ENCODE assay signal across 10 cellular contexts in the genomic region with DNA sequence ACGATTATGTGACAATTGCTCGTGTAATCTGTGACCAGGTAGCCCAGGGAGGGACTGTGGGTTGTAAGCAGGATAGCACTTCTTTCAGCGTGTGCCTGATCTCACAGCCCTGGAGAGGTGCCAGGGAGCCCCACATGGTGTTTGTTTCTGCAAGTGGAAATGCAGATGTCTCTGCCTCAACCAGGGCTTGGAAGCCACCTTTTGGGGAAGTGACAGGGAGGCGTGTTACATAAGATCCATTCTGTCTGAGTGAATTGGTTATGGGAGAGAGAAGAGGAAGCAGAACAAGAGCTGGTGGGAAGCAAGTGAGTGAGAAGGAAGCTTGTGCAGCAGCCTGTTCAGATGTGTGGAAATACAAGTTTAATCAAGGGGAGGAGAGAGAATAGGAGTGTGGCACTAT.
DNase-seq lines count a peak whose midpoint lies in the region; ATAC-seq and TF ChIP-seq lines count a peak whose summit lies in the region.
"Had no signal": no experiment of that assay in that cellular context is flagged by ENCODE, and none has a peak within 500 bp of the region (broad histone marks: within the 10 kb centered on the region; RNA-seq: fewer than 3 reads in every experiment).

No MANE protein-coding gene starts in this region.

- H3K27me3 ChIP-seq in dorsolateral prefrontal cortex (peaks cover 0 to 12% (median 0%) of the 10 kb centered on the region in 45 donors), prostate gland (replicated peaks; ENCODE audit: insufficient read depth) (no peaks in the 10 kb centered on the region), esophagus squamous epithelium (no peaks in the 10 kb centered on the region)

- TF ChIP-seq POLR2A in prostate gland (IDR thresholded peaks at IDR 0.05) (no peak), esophagus squamous epithelium (IDR thresholded peaks at IDR 0.05) (no peak)

- H3K4me1 Mint-ChIP-seq in chondrocyte (ENCODE audit: low read depth) = no peaks in the 10 kb centered on the region

- H3K36me3 ChIP-seq in prostate gland = no peaks in the 10 kb centered on the region
- no peaks in the 10 kb centered on the region for H3K36me3 ChIP-seq in esophagus squamous epithelium

- DNase-seq in G401 (ENCODE audit: low spot score) (peak; percentile 91), NCI-H69 (lab: John Stamatoyannopoulos, UW) (peak; percentile 9), dorsolateral prefrontal cortex (peak; percentile 50 to 86 (median 76)), prostate gland (ENCODE audit: low spot score) (peak; percentile 7), chondrocyte (ENCODE audit: low spot score) (no peak), esophagus squamous epithelium (lab: John Stamatoyannopoulos, UW) (no peak), activated gamma-delta T cell (lab: John Stamatoyannopoulos, UW) (no peak)
- DNase-seq: activated CD4-positive, alpha-beta T cell treated with anti-CD3 and anti-CD28 coated beads, Interleukin-2, amount 50 U/mL, for 1 hour; stimulated activated CD4-positive, alpha-beta T cell treated with anti-CD3 and anti-CD28 coated beads, Interleukin-4, amount 100 ng/mL, for 24 hours had no signal

- H3K9me3 ChIP-seq in prostate gland (no peaks in the 10 kb centered on the region), esophagus squamous epithelium (no peaks in the 10 kb centered on the region)

- no peak overlapping the region for H3K4me3 Mint-ChIP-seq in chondrocyte (ENCODE audit: unreplicated experiment)

- intact Hi-C loops in dorsolateral prefrontal cortex (cut with DNase I) (loop anchor here in 1 of 2 donors (2.0 to 10.0 kb wide), 4 partner anchors 95 to 239 kb away; a partner anchor contains a TSS), prostate gland (cut with DNase I) (no loop called here), esophagus squamous epithelium (cut with DNase I) (no loop called here)

- in situ Hi-C loops in G401 (cut with HindIII; ENCODE audit: low sequenced_read_pairs) = no loop called here

- TF ChIP-seq CTCF in dorsolateral prefrontal cortex (IDR thresholded peaks at IDR 0.05 in 54 of 56, conservative IDR thresholded peaks at IDR 0.05 in 2 of 56; ENCODE audit: low read depth in 1 of 56, partially characterized antibody in 56 of 56) (no peak), prostate gland (IDR thresholded peaks at IDR 0.05) (no peak), chondrocyte (IDR thresholded peaks at IDR 0.05) (no peak), esophagus squamous epithelium (IDR thresholded peaks at IDR 0.05) (no peak)

- H3K36me3 Mint-ChIP-seq in chondrocyte (ENCODE audit: low read depth) = peaks cover 3% of the 10 kb centered on the region

- H3K9me3 Mint-ChIP-seq in chondrocyte (ENCODE audit: low read depth) = peaks cover 12% of the 10 kb centered on the region

- WGBS in prostate gland = 23% methylated on average over 4 of the region's 4 CpGs
- WGBS in esophagus squamous epithelium, 2 donors = 33 to 40% methylated on average over 3 to 4 of the region's 4 CpGs

- peaks cover 18% of the 10 kb centered on the region for H3K27me3 Mint-ChIP-seq in chondrocyte (ENCODE audit: low read depth)

- H3K4me1 ChIP-seq in prostate gland (replicated peaks) = no peaks in the 10 kb centered on the region
- H3K4me1 ChIP-seq in esophagus squamous epithelium = no peaks in the 10 kb centered on the region

- H3K27ac ChIP-seq in dorsolateral prefrontal cortex = peak overlapping the region in 53 of 59 donors; percentile 20 to 92 (median 72)
- no peak overlapping the region for H3K27ac ChIP-seq in prostate gland
- H3K27ac ChIP-seq in esophagus squamous epithelium = no peak overlapping the region

- no peak overlapping the region for H3K27ac Mint-ChIP-seq in chondrocyte (ENCODE audit: unreplicated experiment)

- ATAC-seq in GM18909 (IDR thresholded peaks at IDR 0.05; ENCODE audit: poor library complexity, unreplicated experiment) = no peak

- H3K4me3 ChIP-seq in dorsolateral prefrontal cortex (no peak overlapping the region), prostate gland (no peak overlapping the region), esophagus squamous epithelium (no peak overlapping the region)

Comparison
In these comparisons a context has a peak if more than half of its experiments do, and no peak if none do; other contexts are left out.
1. DNase-seq: peak in G401 (single experiment), NCI-H69 (single experiment), dorsolateral prefrontal cortex (10 of 10) and prostate gland (single experiment); none in chondrocyte (single experiment), esophagus squamous epithelium (single experiment) and activated gamma-delta T cell (single experiment).
2. H3K27ac ChIP-seq: peak in dorsolateral prefrontal cortex (53 of 59); none in prostate gland (0 of 2) and esophagus squamous epithelium (0 of 4).